Comparison of ENCODE assay signal across 1 cellular context in the genomic region with DNA sequence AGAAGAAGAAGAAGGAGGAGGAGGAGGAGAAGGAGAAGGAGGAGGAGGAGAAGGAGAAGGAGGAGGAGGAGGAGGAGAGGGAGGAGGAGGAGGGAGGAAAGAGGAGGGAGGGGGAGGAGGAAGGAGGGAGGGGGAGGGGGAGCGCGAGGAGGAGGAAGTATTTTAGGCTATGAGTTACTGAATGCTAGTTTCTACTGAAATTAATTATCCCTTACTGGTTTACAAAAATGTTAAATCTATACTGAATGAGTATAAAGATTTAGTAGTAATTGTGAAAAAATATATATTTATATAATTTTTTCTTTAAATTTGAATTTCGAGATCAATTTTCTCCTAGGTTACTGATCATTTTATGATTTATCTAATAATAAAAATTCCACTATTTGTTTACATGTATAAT.
A peak's percentile ranks its signal among the peaks of the same experiment; 100 is the strongest.
TF ChIP-seq lines count a peak whose summit lies in the region.

No MANE protein-coding gene starts in this region.

TF ChIP-seq in K562, 482 proteins besides CTCF, POLR2A, EP300 and RAD21 (continued from another document):
- TF ChIP-seq, protein P1, sequence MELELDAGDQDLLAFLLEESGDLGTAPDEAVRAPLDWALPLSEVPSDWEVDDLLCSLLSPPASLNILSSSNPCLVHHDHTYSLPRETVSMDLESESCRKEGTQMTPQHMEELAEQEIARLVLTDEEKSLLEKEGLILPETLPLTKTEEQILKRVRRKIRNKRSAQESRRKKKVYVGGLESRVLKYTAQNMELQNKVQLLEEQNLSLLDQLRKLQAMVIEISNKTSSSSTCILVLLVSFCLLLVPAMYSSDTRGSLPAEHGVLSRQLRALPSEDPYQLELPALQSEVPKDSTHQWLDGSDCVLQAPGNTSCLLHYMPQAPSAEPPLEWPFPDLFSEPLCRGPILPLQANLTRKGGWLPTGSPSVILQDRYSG (tag; conservative IDR thresholded peaks at IDR 0.05; ENCODE audit: low read depth): no peak
- TF ChIP-seq NCOR1 (IDR thresholded peaks at IDR 0.05): no peak
- TF ChIP-seq CBFA2T2 (conservative IDR thresholded peaks at IDR 0.05): no peak
- no peak for TF ChIP-seq DACH1 (IDR thresholded peaks at IDR 0.05; ENCODE audit: partially characterized antibody)
- no peak for TF ChIP-seq CSDE1 (IDR thresholded peaks at IDR 0.05)
- TF ChIP-seq HNRNPK (IDR thresholded peaks at IDR 0.05; ENCODE audit: low read depth, low read length, poor library complexity, severe bottlenecking): peak; percentile 68
- no peak for TF ChIP-seq BMI1 (IDR thresholded peaks at IDR 0.05; ENCODE audit: low read length)
